ENCODE assay signal across 1 cellular context in genomic region chr1:243255791-243256512, GRCh38.
TF ChIP-seq lines count a peak whose summit lies in the region.

Gene SDCCAG8 (plus strand): TSS chr1:243256041. CDS start chr1:243256174, 133 bp downstream.

TF ChIP-seq in GM12878, 131 proteins besides CTCF, POLR2A, EP300 and RAD21 (continued from another document and continues in another):
- TF ChIP-seq NFXL1 (IDR thresholded peaks at IDR 0.05; ENCODE audit: borderline replicate concordance) (no peak), DPF2 (IDR thresholded peaks at IDR 0.05) (0 out of 2 replicates have a peak, but pooled peaks have one; percentile 45), IKZF2 (IDR thresholded peaks at IDR 0.05) (peak; percentile 83 to 85), PRDM15 (CRISPR knock-in tag; IDR thresholded peaks at IDR 0.05) (no peak), HCFC1 (IDR thresholded peaks at IDR 0.05; ENCODE audit: low read length) (peak; percentile 96), GATAD2B (conservative IDR thresholded peaks at IDR 0.05; ENCODE audit: low read depth) (0 out of 2 replicates have a peak, but pooled peaks have one; percentile 40), SMAD5 (IDR thresholded peaks at IDR 0.05; ENCODE audit: low read depth) (peak; percentile 82; the same call in 1 of the 2 replicates), CBFB (IDR thresholded peaks at IDR 0.05; ENCODE audit: low read depth) (0 out of 2 replicates have a peak, but pooled peaks have one; percentile 50), IRF3 (IDR thresholded peaks at IDR 0.05) (no peak), PKNOX1 (IDR thresholded peaks at IDR 0.05) (peak; percentile 77), IKZF1 (conservative IDR thresholded peaks at IDR 0.05) (peak; percentile 70), ZNF687 (IDR thresholded peaks at IDR 0.05) (peak; percentile 45), YY1 (IDR thresholded peaks at IDR 0.05; ENCODE audit: low read depth, low read length) (peak; percentile 50; the same call in 1 of the 2 replicates), SREBF2 (IDR thresholded peaks at IDR 0.05; ENCODE audit: low read length) (no peak), ZNF207 (IDR thresholded peaks at IDR 0.05; ENCODE audit: borderline replicate concordance) (peak; percentile 61; the same call in 1 of the 2 replicates), ATF7 (IDR thresholded peaks at IDR 0.05; ENCODE audit: low read depth) (0 out of 2 replicates have a peak, but pooled peaks have one; percentile 21), PML (IDR thresholded peaks at IDR 0.05; ENCODE audit: low read length) (peak; percentile 88), RELA (IDR thresholded peaks at IDR 0.05; ENCODE audit: borderline replicate concordance, partially characterized antibody) (peak; percentile 59), NR2C2 (IDR thresholded peaks at IDR 0.05; ENCODE audit: borderline replicate concordance, control insufficient read depth, insufficient read length, low read depth) (no peak), EGR1 (IDR thresholded peaks at IDR 0.05; ENCODE audit: borderline replicate concordance in 1 of 2, low read depth in 2 of 2, low read length in 2 of 2) (peak in 1 of 2 experiments; percentile 63; a peak in 1 of 3 replicates), CEBPZ (IDR thresholded peaks at IDR 0.05; ENCODE audit: low read depth, low read length) (no peak), POLR2AphosphoS2 (IDR thresholded peaks at IDR 0.05; ENCODE audit: low read depth, low read length) (peak; percentile 66), MXI1 (IDR thresholded peaks at IDR 0.05; ENCODE audit: low read depth, low read length) (peak; percentile 79), MYB (IDR thresholded peaks at IDR 0.05; ENCODE audit: borderline replicate concordance, low read depth, low read length) (peak; percentile 76; the same call in 1 of the 2 replicates), BACH1 (IDR thresholded peaks at IDR 0.05; ENCODE audit: borderline replicate concordance) (no peak; the same call in 1 of the 2 replicates), ZBTB11 (CRISPR knock-in tag; IDR thresholded peaks at IDR 0.05) (no peak), STAT1 (conservative IDR thresholded peaks at IDR 0.05) (peak; percentile 45; the same call in 1 of the 2 replicates), YBX1 (IDR thresholded peaks at IDR 0.05) (no peak), PAX5 (IDR thresholded peaks at IDR 0.05; ENCODE audit: borderline replicate concordance, low read depth, low read length) (0 out of 2 replicates have a peak, but pooled peaks have one; percentile 6), FOS (IDR thresholded peaks at IDR 0.05; ENCODE audit: borderline replicate concordance, extremely low read depth, insufficient read length) (no peak), ETV6 (conservative IDR thresholded peaks at IDR 0.05 in 1 of 2, IDR thresholded peaks at IDR 0.05 in 1 of 2; ENCODE audit: borderline replicate concordance in 1 of 2, low read depth in 1 of 2) (0 out of 4 replicates have a peak, but pooled peaks of 1 of the 2 experiments have one; percentile 29), HDAC2 (IDR thresholded peaks at IDR 0.05) (no peak), WRNIP1 (IDR thresholded peaks at IDR 0.05; ENCODE audit: borderline replicate concordance, low read depth, low read length) (0 out of 2 replicates have a peak, but pooled peaks have one; percentile 17), NR2C1 (IDR thresholded peaks at IDR 0.05) (no peak), EED (IDR thresholded peaks at IDR 0.05; ENCODE audit: low read depth) (peak; percentile 63; the same call in 1 of the 2 replicates), SPI1 (IDR thresholded peaks at IDR 0.05; ENCODE audit: borderline replicate concordance, insufficient read depth, low read depth, low read length) (0 out of 2 replicates have a peak, but pooled peaks have one; percentile 21)
- TF ChIP-seq, protein P1, sequence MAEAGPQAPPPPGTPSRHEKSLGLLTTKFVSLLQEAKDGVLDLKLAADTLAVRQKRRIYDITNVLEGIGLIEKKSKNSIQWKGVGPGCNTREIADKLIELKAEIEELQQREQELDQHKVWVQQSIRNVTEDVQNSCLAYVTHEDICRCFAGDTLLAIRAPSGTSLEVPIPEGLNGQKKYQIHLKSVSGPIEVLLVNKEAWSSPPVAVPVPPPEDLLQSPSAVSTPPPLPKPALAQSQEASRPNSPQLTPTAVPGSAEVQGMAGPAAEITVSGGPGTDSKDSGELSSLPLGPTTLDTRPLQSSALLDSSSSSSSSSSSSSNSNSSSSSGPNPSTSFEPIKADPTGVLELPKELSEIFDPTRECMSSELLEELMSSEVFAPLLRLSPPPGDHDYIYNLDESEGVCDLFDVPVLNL (IDR thresholded peaks at IDR 0.05; ENCODE audit: low read depth, low read length), result no peak
- TF ChIP-seq, protein P2, sequence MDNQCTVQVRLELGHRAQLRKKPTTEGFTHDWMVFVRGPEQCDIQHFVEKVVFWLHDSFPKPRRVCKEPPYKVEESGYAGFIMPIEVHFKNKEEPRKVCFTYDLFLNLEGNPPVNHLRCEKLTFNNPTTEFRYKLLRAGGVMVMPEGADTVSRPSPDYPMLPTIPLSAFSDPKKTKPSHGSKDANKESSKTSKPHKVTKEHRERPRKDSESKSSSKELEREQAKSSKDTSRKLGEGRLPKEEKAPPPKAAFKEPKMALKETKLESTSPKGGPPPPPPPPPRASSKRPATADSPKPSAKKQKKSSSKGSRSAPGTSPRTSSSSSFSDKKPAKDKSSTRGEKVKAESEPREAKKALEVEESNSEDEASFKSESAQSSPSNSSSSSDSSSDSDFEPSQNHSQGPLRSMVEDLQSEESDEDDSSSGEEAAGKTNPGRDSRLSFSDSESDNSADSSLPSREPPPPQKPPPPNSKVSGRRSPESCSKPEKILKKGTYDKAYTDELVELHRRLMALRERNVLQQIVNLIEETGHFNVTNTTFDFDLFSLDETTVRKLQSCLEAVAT (IDR thresholded peaks at IDR 0.05), result peak; percentile 75
